In genomic region chr19:1621021-1621420, GRCh38 we compare ENCODE assay signal across 1 cellular context.
TF ChIP-seq lines count a peak whose summit lies in the region.

No MANE protein-coding gene starts in this region.

TF ChIP-seq in K562, 482 proteins besides CTCF, POLR2A, EP300 and RAD21:
- no peak for TF ChIP-seq MAX (CRISPR knock-in tag; IDR thresholded peaks at IDR 0.05)
- 0 out of 2 replicates have a peak, but pooled peaks have one; percentile 27 for TF ChIP-seq POLR2G (IDR thresholded peaks at IDR 0.05; ENCODE audit: low read depth, low read length)
TF ChIP-seq in K562: peak in this region for 1.
